In the genomic region with DNA sequence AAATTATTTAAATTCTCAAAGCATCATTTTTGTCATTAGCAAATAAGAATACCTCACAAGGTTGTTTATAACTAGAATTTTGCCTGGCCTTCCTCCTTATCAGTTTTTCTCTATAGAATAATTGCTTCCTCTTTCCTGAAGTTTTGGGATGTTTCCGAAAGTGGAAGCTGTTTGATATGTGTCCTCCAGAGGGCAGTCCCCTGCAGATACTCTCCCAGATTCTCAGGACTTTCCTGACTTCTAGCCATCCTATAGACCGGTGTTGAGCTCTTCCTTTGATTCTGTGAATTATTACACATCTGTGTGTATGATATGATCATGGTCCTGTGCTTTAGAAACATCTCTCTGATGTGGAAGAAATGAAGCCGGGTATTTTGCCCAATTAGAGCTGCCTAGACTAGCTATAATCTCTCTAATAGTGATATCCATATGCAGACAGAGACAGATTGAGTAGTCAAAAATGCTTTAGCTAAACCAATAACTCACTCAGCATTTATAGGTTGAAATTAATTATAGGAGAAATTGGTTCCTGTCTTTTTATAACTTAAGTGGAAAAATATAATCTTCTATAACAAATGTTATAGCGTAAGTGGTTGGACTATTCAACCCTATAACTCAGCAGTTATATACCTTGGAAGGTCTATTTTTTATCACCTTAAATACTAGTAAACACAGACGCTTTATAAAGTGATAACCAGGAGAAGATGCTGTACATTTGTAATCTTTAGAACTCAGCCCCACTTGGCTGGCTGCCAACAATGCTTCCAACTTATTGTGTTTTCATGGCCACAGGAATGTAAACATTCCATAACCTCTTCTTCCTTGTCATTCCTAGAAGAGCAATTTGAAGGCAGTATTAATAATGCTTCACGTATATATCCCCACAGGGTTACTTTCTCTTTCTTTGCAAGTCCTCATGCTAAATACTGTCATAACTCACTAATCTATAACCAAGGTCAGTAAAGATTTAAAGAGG, we compare ENCODE assay signal across 8 cellular contexts.
DNase-seq lines count a peak whose midpoint lies in the region; ATAC-seq and TF ChIP-seq lines count a peak whose summit lies in the region.

No MANE protein-coding gene starts in this region.

- H3K4me1 ChIP-seq in adrenal gland (replicated peaks in 1 of 2): no peaks in the 10 kb centered on the region

- no peaks in the 10 kb centered on the region for H3K4me1 Mint-ChIP-seq in activated CD8-positive, alpha-beta T cell treated with anti-CD3 and anti-CD28 coated beads for 36 hours (ENCODE audit: low read depth)

- H3K27ac ChIP-seq in adrenal gland: no peak overlapping the region

- TF ChIP-seq CTCF in LNCaP clone FGC (IDR thresholded peaks at IDR 0.05; ENCODE audit: control insufficient read depth, extremely low read depth, insufficient read depth): peak; percentile 62
- TF ChIP-seq CTCF in adrenal gland (IDR thresholded peaks at IDR 0.05): peak in 5 of 6 experiments; percentile 8 to 46 (median 24)
- TF ChIP-seq CTCF in activated CD8-positive, alpha-beta T cell treated with anti-CD3 and anti-CD28 coated beads for 36 hours (IDR thresholded peaks at IDR 0.05): no peak

- no peak overlapping the region for H3K4me3 Mint-ChIP-seq in activated CD8-positive, alpha-beta T cell treated with anti-CD3 and anti-CD28 coated beads for 36 hours

- WGBS in adrenal gland, 4 donors: 36 to 47% (median 37%) methylated on average over 6 of the region's 6 CpGs

- H3K36me3 ChIP-seq in adrenal gland (replicated peaks in 1 of 2): no peaks in the 10 kb centered on the region

- ATAC-seq in left lobe of liver (peak; percentile 92), GM21825 (IDR thresholded peaks at IDR 0.05; ENCODE audit: unreplicated experiment) (no peak), GM21786 (IDR thresholded peaks at IDR 0.05; ENCODE audit: unreplicated experiment) (no peak)
- no peak for ATAC-seq in activated CD8-positive, alpha-beta T cell treated with anti-CD3 and anti-CD28 coated beads for 36 hours

- CTCF ChIA-PET in activated CD8-positive, alpha-beta T cell treated with anti-CD3 and anti-CD28 coated beads for 36 hours (lab: Charles Lee): interaction anchor here (1.2 kb wide), 1 partner anchor 15 kb away, joined by 3 read pairs; no protein-coding TSS in a partner anchor

- H3K4me3 ChIP-seq in LNCaP clone FGC (ENCODE audit: low read depth, low read length) (no peak overlapping the region), adrenal gland (no peak overlapping the region)

- H3K27ac Mint-ChIP-seq in activated CD8-positive, alpha-beta T cell treated with anti-CD3 and anti-CD28 coated beads for 36 hours: no peak overlapping the region

- intact Hi-C loops in adrenal gland (cut with DNase I): no loop called here
- intact Hi-C loops in activated CD8-positive, alpha-beta T cell treated with anti-CD3 and anti-CD28 coated beads for 36 hours (cut with micrococcal nuclease): no loop called here

- no peak for TF ChIP-seq POLR2A in adrenal gland (IDR thresholded peaks at IDR 0.05)

- H3K36me3 Mint-ChIP-seq in activated CD8-positive, alpha-beta T cell treated with anti-CD3 and anti-CD28 coated beads for 36 hours (ENCODE audit: low read depth): no peaks in the 10 kb centered on the region

- H3K9me3 Mint-ChIP-seq in activated CD8-positive, alpha-beta T cell treated with anti-CD3 and anti-CD28 coated beads for 36 hours: no peaks in the 10 kb centered on the region

- no peaks in the 10 kb centered on the region for H3K9me3 ChIP-seq in adrenal gland (replicated peaks in 1 of 3)

- DNase-seq in CD1c-positive myeloid dendritic cell (ENCODE audit: extremely low spot score): peak; percentile 57
- no peak for DNase-seq in LNCaP clone FGC (ENCODE audit: low read depth)
- no peak for DNase-seq in adrenal gland
- no peak for DNase-seq in left lobe of liver (ENCODE audit: low spot score)
- no peak for DNase-seq in effector CD4-positive, alpha-beta T cell
- DNase-seq in activated CD8-positive, alpha-beta T cell treated with anti-CD3 and anti-CD28 coated beads for 36 hours: no peak

- POLR2A ChIA-PET in activated CD8-positive, alpha-beta T cell treated with anti-CD3 and anti-CD28 coated beads for 36 hours (lab: Charles Lee): no interaction called here

- peaks cover 4% of the 10 kb centered on the region for H3K27me3 Mint-ChIP-seq in activated CD8-positive, alpha-beta T cell treated with anti-CD3 and anti-CD28 coated beads for 36 hours

- no peaks in the 10 kb centered on the region for H3K27me3 ChIP-seq in adrenal gland
